Comparison of ENCODE assay signal across 35 cellular contexts in genomic region chrX:120350458-120351138, GRCh38. TPM values are rescaled to one million over a fixed set of nuclear protein-coding genes. Genes with fewer than 3 reads are reported as not detected.
"Had no signal": no experiment of that assay in that cellular context is flagged by ENCODE, and none has a peak within 500 bp of the region (broad histone marks: within the 10 kb centered on the region; RNA-seq: fewer than 3 reads in every experiment).

No MANE protein-coding gene starts in this region.

- H3K36me3 ChIP-seq: adrenal gland, MG63, SJSA1 had no signal

- H3K9me3 ChIP-seq: adrenal gland, MG63, SJSA1, SK-N-SH had no signal

- H3K4me2 ChIP-seq: SK-N-SH had no signal

- H3K4me1 ChIP-seq: adrenal gland, SJSA1 had no signal

- H3K4me3 Mint-ChIP-seq: activated CD4-positive, alpha-beta T cell treated with anti-CD3 and anti-CD28 coated beads for 36 hours; activated CD4-positive, alpha-beta T cell treated with anti-CD3 and anti-CD28 coated beads, Interleukin-2, amount 10 ng/mL, durations not matched to agents 7 days and 5 days; activated naive CD4-positive, alpha-beta T cell treated with anti-CD3 and anti-CD28 coated beads for 36 hours; activated T-cell treated with anti-CD3 and anti-CD28 coated beads, Interleukin-2, amount 50 U/mL, for 4 hours; activated T-helper 1 cell treated with anti-CD3 and anti-CD28 coated beads, Interleukin-12 subunit alpha, Interleukin-12 subunit beta, Interleukin-2, Interleukin-4 antibody, amounts not matched to agents 30 ng/mL and 10 ng/mL and 1 ng/mL, durations not matched to agents 14 hours and 24 hours and 36 hours; brain; T-helper 1 cell treated with Interleukin-12 subunit alpha and Interleukin-12 subunit beta and Interleukin-4 antibody, amounts not matched to agents 30 μg/mL and 1 μg/mL, for 36 hours; T-helper 2 cell treated with Interferon-gamma antibody and Interleukin-4, amounts not matched to agents 5 μg/mL and 100 μg/mL, for 36 hours; WTC11 had no signal

- H3K36me3 Mint-ChIP-seq: activated naive CD4-positive, alpha-beta T cell treated with anti-CD3 and anti-CD28 coated beads, Interleukin-2, amount 50 U/mL, for 72 hours; brain; WTC11 had no signal

- H3K9me3 Mint-ChIP-seq: activated CD4-positive, alpha-beta T cell treated with anti-CD3 and anti-CD28 coated beads, Interleukin-2, amount 10 ng/mL, durations not matched to agents 7 days and 5 days; activated naive CD4-positive, alpha-beta T cell treated with anti-CD3 and anti-CD28 coated beads, Interleukin-2, amount 50 U/mL, for 72 hours; activated T-cell treated with anti-CD3 and anti-CD28 coated beads, Interleukin-2, amount 50 U/mL, for 4 hours; activated T-helper 1 cell treated with anti-CD3 and anti-CD28 coated beads, Interleukin-12 subunit alpha, Interleukin-12 subunit beta, Interleukin-2, Interleukin-4 antibody, amounts not matched to agents 30 ng/mL and 10 ng/mL and 1 ng/mL, durations not matched to agents 14 hours and 24 hours and 36 hours; T-helper 1 cell treated with Interleukin-12 subunit alpha and Interleukin-12 subunit beta and Interleukin-4 antibody, amounts not matched to agents 30 μg/mL and 1 μg/mL, for 36 hours; T-helper 2 cell treated with Interferon-gamma antibody and Interleukin-4, amounts not matched to agents 5 μg/mL and 100 μg/mL, for 36 hours had no signal

- H3K27me3 ChIP-seq: MG63, SJSA1 had no signal

- H3K4me1 Mint-ChIP-seq: activated CD4-positive, alpha-beta T cell treated with anti-CD3 and anti-CD28 coated beads for 36 hours; activated CD4-positive, alpha-beta T cell treated with anti-CD3 and anti-CD28 coated beads, Interleukin-2, amount 10 ng/mL, durations not matched to agents 7 days and 5 days; brain; WTC11 had no signal

- H3K27ac Mint-ChIP-seq: activated CD4-positive, alpha-beta T cell treated with anti-CD3 and anti-CD28 coated beads for 36 hours; activated CD4-positive, alpha-beta T cell treated with anti-CD3 and anti-CD28 coated beads, Interleukin-2, amount 10 ng/mL, durations not matched to agents 7 days and 5 days; activated naive CD4-positive, alpha-beta T cell treated with anti-CD3 and anti-CD28 coated beads for 36 hours; activated naive CD4-positive, alpha-beta T cell treated with anti-CD3 and anti-CD28 coated beads, Interleukin-2, amount 50 U/mL, for 72 hours; activated T-helper 1 cell treated with anti-CD3 and anti-CD28 coated beads, Interleukin-12 subunit alpha, Interleukin-12 subunit beta, Interleukin-2, Interleukin-4 antibody, amounts not matched to agents 30 ng/mL and 10 ng/mL and 1 ng/mL, durations not matched to agents 14 hours and 24 hours and 36 hours; T-helper 1 cell treated with Interleukin-12 subunit alpha and Interleukin-12 subunit beta and Interleukin-4 antibody, amounts not matched to agents 30 μg/mL and 1 μg/mL, for 36 hours; T-helper 2 cell treated with Interferon-gamma antibody and Interleukin-4, amounts not matched to agents 5 μg/mL and 100 μg/mL, for 36 hours; WTC11 had no signal

- H3K27ac ChIP-seq: adrenal gland, SJSA1 had no signal

- H3K27me3 Mint-ChIP-seq: activated CD4-positive, alpha-beta T cell treated with anti-CD3 and anti-CD28 coated beads for 36 hours had no signal

- H3K4me3 ChIP-seq: adrenal gland, MG63, SJSA1 had no signal

- DNase-seq: activated CD4-positive, alpha-beta T cell treated with anti-CD3 and anti-CD28 coated beads for 36 hours; activated CD4-positive, alpha-beta T cell treated with anti-CD3 and anti-CD28 coated beads, Interleukin-2, amount 10 ng/mL, durations not matched to agents 7 days and 5 days; activated CD4-positive, alpha-beta T cell treated with anti-CD3 and anti-CD28 coated beads, Interleukin-2, amount 50 U/mL, for 48 hours; activated CD8-positive, alpha-beta memory T cell treated with anti-CD3 and anti-CD28 coated beads, Interleukin-2, amount 50 U/mL, for 4 hours; activated gamma-delta T cell treated with Interleukin-2 at 50 U/mL for 16 hours; activated naive CD4-positive, alpha-beta T cell treated with anti-CD3 and anti-CD28 coated beads for 36 hours; activated T-cell treated with anti-CD3 and anti-CD28 coated beads for 4 hours; activated T-cell treated with anti-CD3 and anti-CD28 coated beads, Interleukin-2, amount 50 U/mL, for 4 hours; adrenal gland; caudate nucleus; Kasumi-1; KG1; MG63; MV-4-11; NCI-H1092 treated with DMSO at 0.1 percent for 48 hours; NCI-H1417; NCI-H146; NCI-H187; NCI-H2029 treated with DMSO at 0.1 percent for 48 hours; NCI-H2107; NCI-H2171; NCI-H510A; NCI-H526; NCI-H774; SHP77; SK-N-SH had no signal

- H3K9ac ChIP-seq: SK-N-SH had no signal

RNA-seq across cellular contexts. Expression of gene ATP1B4, which starts 11.3 kb away (rescaled TPM):
- total RNA-seq: activated CD4-positive, alpha-beta T cell treated with anti-CD3 and anti-CD28 coated beads for 36 hours; activated CD4-positive, alpha-beta T cell treated with anti-CD3 and anti-CD28 coated beads, Interleukin-2, amount 10 ng/mL, durations not matched to agents 7 days and 5 days; activated naive CD4-positive, alpha-beta T cell treated with anti-CD3 and anti-CD28 coated beads for 36 hours; activated naive CD4-positive, alpha-beta T cell treated with anti-CD3 and anti-CD28 coated beads, Interleukin-2, amount 50 U/mL, for 72 hours; activated T-helper 1 cell treated with anti-CD3 and anti-CD28 coated beads, Interleukin-12 subunit alpha, Interleukin-12 subunit beta, Interleukin-2, Interleukin-4 antibody, amounts not matched to agents 30 ng/mL and 10 ng/mL and 1 ng/mL, durations not matched to agents 14 hours and 24 hours and 36 hours; adrenal gland; bronchial epithelial cell; RPMI7951; SJSA1; WTC11 had no signal
- polyA plus RNA-seq: adrenal gland, SK-N-SH had no signal

RNA-seq across cellular contexts. Expression of gene TMEM255A, which starts 39.3 kb away (rescaled TPM):
- total RNA-seq: activated CD4-positive, alpha-beta T cell treated with anti-CD3 and anti-CD28 coated beads for 36 hours; activated CD4-positive, alpha-beta T cell treated with anti-CD3 and anti-CD28 coated beads, Interleukin-2, amount 10 ng/mL, durations not matched to agents 7 days and 5 days; activated naive CD4-positive, alpha-beta T cell treated with anti-CD3 and anti-CD28 coated beads for 36 hours; activated naive CD4-positive, alpha-beta T cell treated with anti-CD3 and anti-CD28 coated beads, Interleukin-2, amount 50 U/mL, for 72 hours; activated T-cell treated with anti-CD3 and anti-CD28 coated beads, Interleukin-2, amount 50 U/mL, for 4 hours; activated T-helper 1 cell treated with anti-CD3 and anti-CD28 coated beads, Interleukin-12 subunit alpha, Interleukin-12 subunit beta, Interleukin-2, Interleukin-4 antibody, amounts not matched to agents 30 ng/mL and 10 ng/mL and 1 ng/mL, durations not matched to agents 14 hours and 24 hours and 36 hours; bronchial epithelial cell had no signal
